In the genomic region with DNA sequence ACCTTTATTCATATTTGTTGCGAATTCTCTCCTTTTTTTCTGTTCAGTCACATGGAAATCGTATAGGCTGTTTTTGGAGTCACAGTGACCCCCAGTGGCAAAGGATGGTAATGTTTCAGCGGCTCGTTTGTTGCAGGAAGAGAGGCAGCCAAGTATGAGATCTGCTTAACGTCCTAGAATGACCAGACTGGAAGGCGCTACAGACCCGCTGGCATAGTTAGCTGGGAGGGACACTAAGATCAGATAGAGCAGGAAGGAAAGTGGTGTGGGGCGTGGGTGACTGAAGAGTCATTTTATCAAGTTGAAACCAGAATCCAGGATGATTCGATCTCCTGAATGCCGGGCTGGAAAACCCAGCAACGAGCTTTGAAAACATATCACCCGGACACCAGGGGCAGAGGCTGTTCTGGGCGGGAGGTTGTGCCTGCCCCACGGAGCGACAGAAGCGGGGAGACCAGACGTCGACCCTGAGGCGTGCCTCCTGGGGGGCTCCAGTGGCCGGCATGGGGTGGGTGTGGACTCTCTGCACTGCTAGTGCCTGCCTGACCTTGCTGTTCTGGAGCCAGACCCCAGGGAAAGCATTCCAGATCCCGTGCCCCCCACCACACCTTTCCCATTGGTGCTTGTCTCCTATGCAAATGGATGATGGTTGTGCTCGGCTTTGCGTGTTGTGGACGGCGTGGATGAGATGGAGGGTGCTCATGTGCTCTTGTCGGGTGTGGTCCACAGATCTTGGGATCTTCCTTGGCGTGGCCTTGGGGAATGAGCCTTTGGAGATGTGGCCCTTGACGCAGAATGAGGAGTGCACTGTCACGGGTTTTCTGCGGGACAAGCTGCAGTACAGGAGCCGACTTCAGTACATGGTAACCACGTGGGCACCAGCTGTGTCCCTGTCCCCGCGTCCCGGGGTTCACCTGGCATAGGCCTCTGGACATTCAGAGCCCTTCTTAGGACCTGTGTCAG, we compare ENCODE assay signal across 1 cellular context.
TF ChIP-seq lines count a peak whose summit lies in the region.

No MANE protein-coding gene starts in this region.

TF ChIP-seq in K562, 482 proteins besides CTCF, POLR2A, EP300 and RAD21 (continued from another document and continues in another):
- TF ChIP-seq, protein P1, sequence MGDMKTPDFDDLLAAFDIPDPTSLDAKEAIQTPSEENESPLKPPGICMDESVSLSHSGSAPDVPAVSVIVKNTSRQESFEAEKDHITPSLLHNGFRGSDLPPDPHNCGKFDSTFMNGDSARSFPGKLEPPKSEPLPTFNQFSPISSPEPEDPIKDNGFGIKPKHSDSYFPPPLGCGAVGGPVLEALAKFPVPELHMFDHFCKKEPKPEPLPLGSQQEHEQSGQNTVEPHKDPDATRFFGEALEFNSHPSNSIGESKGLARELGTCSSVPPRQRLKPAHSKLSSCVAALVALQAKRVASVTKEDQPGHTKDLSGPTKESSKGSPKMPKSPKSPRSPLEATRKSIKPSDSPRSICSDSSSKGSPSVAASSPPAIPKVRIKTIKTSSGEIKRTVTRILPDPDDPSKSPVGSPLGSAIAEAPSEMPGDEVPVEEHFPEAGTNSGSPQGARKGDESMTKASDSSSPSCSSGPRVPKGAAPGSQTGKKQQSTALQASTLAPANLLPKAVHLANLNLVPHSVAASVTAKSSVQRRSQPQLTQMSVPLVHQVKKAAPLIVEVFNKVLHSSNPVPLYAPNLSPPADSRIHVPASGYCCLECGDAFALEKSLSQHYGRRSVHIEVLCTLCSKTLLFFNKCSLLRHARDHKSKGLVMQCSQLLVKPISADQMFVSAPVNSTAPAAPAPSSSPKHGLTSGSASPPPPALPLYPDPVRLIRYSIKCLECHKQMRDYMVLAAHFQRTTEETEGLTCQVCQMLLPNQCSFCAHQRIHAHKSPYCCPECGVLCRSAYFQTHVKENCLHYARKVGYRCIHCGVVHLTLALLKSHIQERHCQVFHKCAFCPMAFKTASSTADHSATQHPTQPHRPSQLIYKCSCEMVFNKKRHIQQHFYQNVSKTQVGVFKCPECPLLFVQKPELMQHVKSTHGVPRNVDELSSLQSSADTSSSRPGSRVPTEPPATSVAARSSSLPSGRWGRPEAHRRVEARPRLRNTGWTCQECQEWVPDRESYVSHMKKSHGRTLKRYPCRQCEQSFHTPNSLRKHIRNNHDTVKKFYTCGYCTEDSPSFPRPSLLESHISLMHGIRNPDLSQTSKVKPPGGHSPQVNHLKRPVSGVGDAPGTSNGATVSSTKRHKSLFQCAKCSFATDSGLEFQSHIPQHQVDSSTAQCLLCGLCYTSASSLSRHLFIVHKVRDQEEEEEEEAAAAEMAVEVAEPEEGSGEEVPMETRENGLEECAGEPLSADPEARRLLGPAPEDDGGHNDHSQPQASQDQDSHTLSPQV (IDR thresholded peaks at IDR 0.05) = 0 out of 2 replicates have a peak, but pooled peaks have one; percentile 10
- TF ChIP-seq, protein P2, sequence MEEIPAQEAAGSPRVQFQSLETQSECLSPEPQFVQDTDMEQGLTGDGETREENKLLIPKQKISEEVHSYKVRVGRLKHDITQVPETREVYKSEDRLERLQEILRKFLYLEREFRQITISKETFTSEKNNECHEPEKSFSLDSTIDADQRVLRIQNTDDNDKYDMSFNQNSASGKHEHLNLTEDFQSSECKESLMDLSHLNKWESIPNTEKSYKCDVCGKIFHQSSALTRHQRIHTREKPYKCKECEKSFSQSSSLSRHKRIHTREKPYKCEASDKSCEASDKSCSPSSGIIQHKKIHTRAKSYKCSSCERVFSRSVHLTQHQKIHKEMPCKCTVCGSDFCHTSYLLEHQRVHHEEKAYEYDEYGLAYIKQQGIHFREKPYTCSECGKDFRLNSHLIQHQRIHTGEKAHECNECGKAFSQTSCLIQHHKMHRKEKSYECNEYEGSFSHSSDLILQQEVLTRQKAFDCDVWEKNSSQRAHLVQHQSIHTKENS (CRISPR knock-in tag; IDR thresholded peaks at IDR 0.05) = no peak
- peak; percentile 92 for TF ChIP-seq STAG1 (CRISPR knock-in tag; IDR thresholded peaks at IDR 0.05; ENCODE audit: borderline replicate concordance)
- peak; percentile 52; the same call in 1 of the 2 replicates for TF ChIP-seq KLF16 (IDR thresholded peaks at IDR 0.05)
- 0 out of 4 replicates have a peak, but pooled peaks of 1 of the 2 experiments have one; percentile 6 for TF ChIP-seq SRF (CRISPR knock-in tag; IDR thresholded peaks at IDR 0.05)
- TF ChIP-seq ELF2 (CRISPR knock-in tag; IDR thresholded peaks at IDR 0.05) = no peak
- no peak for TF ChIP-seq KAT2B (IDR thresholded peaks at IDR 0.05; ENCODE audit: low read depth, low read length)
- no peak for TF ChIP-seq TRIM28 (IDR thresholded peaks at IDR 0.05)
- no peak for TF ChIP-seq ZKSCAN1 (IDR thresholded peaks at IDR 0.05; ENCODE audit: low read depth, low read length)
- TF ChIP-seq ZNF41 (CRISPR knock-in tag; conservative IDR thresholded peaks at IDR 0.05) = no peak
- TF ChIP-seq ZKSCAN8 (CRISPR knock-in tag; IDR thresholded peaks at IDR 0.05) = no peak
- TF ChIP-seq ATF3 (IDR thresholded peaks at IDR 0.05) = no peak; the same call in 1 of the 2 replicates
- no peak for TF ChIP-seq ATF3 (CRISPR knock-in tag; conservative IDR thresholded peaks at IDR 0.05)
- TF ChIP-seq ZFP36 (IDR thresholded peaks at IDR 0.05; ENCODE audit: low read depth, low read length, partially characterized antibody) = no peak
- no peak for TF ChIP-seq SMARCA5 (IDR thresholded peaks at IDR 0.05)
- no peak for TF ChIP-seq ZNF57 (CRISPR knock-in tag; IDR thresholded peaks at IDR 0.05)
- TF ChIP-seq SIRT6 (IDR thresholded peaks at IDR 0.05; ENCODE audit: low read depth, low read length) = no peak
- TF ChIP-seq, protein P3, sequence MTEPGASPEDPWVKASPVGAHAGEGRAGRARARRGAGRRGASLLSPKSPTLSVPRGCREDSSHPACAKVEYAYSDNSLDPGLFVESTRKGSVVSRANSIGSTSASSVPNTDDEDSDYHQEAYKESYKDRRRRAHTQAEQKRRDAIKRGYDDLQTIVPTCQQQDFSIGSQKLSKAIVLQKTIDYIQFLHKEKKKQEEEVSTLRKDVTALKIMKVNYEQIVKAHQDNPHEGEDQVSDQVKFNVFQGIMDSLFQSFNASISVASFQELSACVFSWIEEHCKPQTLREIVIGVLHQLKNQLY (CRISPR knock-in tag; conservative IDR thresholded peaks at IDR 0.05) = no peak
- TF ChIP-seq, protein P4, sequence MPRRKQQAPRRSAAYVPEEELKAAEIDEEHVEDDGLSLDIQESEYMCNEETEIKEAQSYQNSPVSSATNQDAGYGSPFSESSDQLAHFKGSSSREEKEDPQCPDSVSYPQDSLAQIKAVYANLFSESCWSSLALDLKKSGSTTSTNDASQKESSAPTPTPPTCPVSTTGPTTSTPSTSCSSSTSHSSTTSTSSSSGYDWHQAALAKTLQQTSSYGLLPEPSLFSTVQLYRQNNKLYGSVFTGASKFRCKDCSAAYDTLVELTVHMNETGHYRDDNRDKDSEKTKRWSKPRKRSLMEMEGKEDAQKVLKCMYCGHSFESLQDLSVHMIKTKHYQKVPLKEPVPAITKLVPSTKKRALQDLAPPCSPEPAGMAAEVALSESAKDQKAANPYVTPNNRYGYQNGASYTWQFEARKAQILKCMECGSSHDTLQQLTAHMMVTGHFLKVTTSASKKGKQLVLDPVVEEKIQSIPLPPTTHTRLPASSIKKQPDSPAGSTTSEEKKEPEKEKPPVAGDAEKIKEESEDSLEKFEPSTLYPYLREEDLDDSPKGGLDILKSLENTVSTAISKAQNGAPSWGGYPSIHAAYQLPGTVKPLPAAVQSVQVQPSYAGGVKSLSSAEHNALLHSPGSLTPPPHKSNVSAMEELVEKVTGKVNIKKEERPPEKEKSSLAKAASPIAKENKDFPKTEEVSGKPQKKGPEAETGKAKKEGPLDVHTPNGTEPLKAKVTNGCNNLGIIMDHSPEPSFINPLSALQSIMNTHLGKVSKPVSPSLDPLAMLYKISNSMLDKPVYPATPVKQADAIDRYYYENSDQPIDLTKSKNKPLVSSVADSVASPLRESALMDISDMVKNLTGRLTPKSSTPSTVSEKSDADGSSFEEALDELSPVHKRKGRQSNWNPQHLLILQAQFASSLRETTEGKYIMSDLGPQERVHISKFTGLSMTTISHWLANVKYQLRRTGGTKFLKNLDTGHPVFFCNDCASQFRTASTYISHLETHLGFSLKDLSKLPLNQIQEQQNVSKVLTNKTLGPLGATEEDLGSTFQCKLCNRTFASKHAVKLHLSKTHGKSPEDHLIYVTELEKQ (CRISPR knock-in tag; IDR thresholded peaks at IDR 0.05) = no peak
- TF ChIP-seq FUS (optimal IDR thresholded peaks at IDR 0.05; ENCODE audit: low read depth, low read length) = no peak
- no peak for TF ChIP-seq XRCC4 (IDR thresholded peaks at IDR 0.05; ENCODE audit: extremely low read depth, insufficient read depth, insufficient read length)
- TF ChIP-seq NUFIP1 (IDR thresholded peaks at IDR 0.05; ENCODE audit: partially characterized antibody) = no peak
- TF ChIP-seq ZNF778 (CRISPR knock-in tag; IDR thresholded peaks at IDR 0.05) = no peak
- TF ChIP-seq MBD2 (IDR thresholded peaks at IDR 0.05; ENCODE audit: borderline replicate concordance, low read depth) = no peak
- TF ChIP-seq, protein P5, sequence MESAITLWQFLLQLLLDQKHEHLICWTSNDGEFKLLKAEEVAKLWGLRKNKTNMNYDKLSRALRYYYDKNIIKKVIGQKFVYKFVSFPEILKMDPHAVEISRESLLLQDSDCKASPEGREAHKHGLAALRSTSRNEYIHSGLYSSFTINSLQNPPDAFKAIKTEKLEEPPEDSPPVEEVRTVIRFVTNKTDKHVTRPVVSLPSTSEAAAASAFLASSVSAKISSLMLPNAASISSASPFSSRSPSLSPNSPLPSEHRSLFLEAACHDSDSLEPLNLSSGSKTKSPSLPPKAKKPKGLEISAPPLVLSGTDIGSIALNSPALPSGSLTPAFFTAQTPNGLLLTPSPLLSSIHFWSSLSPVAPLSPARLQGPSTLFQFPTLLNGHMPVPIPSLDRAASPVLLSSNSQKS (CRISPR knock-in tag; IDR thresholded peaks at IDR 0.05) = no peak
- TF ChIP-seq, protein P6, sequence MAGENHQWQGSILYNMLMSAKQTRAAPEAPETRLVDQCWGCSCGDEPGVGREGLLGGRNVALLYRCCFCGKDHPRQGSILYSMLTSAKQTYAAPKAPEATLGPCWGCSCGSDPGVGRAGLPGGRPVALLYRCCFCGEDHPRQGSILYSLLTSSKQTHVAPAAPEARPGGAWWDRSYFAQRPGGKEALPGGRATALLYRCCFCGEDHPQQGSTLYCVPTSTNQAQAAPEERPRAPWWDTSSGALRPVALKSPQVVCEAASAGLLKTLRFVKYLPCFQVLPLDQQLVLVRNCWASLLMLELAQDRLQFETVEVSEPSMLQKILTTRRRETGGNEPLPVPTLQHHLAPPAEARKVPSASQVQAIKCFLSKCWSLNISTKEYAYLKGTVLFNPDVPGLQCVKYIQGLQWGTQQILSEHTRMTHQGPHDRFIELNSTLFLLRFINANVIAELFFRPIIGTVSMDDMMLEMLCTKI (IDR thresholded peaks at IDR 0.05; ENCODE audit: partially characterized antibody) = no peak
- peak; percentile 69; the same call in 1 of the 2 replicates for TF ChIP-seq ATF7 (IDR thresholded peaks at IDR 0.05)
- TF ChIP-seq ZNF644 (tag; IDR thresholded peaks at IDR 0.05; ENCODE audit: low read depth) = no peak
- no peak for TF ChIP-seq ZNF586 (CRISPR knock-in tag; conservative IDR thresholded peaks at IDR 0.05)
- no peak for TF ChIP-seq ZNF398 (CRISPR knock-in tag; IDR thresholded peaks at IDR 0.05)
- no peak for TF ChIP-seq NR2C2 (CRISPR knock-in tag; IDR thresholded peaks at IDR 0.05)
- TF ChIP-seq NR2C2 (tag; IDR thresholded peaks at IDR 0.05) = no peak
- no peak for TF ChIP-seq TSC22D4 (tag; IDR thresholded peaks at IDR 0.05)
- TF ChIP-seq NCOR1 (IDR thresholded peaks at IDR 0.05) = no peak
- no peak for TF ChIP-seq ZNF512 (tag; IDR thresholded peaks at IDR 0.05)
- no peak for TF ChIP-seq NR2C1 (IDR thresholded peaks at IDR 0.05)
- TF ChIP-seq NR2C1 (tag; IDR thresholded peaks at IDR 0.05) = no peak
- TF ChIP-seq, protein P7, sequence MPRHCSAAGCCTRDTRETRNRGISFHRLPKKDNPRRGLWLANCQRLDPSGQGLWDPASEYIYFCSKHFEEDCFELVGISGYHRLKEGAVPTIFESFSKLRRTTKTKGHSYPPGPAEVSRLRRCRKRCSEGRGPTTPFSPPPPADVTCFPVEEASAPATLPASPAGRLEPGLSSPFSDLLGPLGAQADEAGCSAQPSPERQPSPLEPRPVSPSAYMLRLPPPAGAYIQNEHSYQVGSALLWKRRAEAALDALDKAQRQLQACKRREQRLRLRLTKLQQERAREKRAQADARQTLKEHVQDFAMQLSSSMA (CRISPR knock-in tag; IDR thresholded peaks at IDR 0.05) = no peak
- TF ChIP-seq LCOR (CRISPR knock-in tag; IDR thresholded peaks at IDR 0.05) = no peak
- peak; percentile 47; the same call in 1 of the 2 replicates for TF ChIP-seq ZBTB7A (IDR thresholded peaks at IDR 0.05; ENCODE audit: borderline replicate concordance, control insufficient read depth, low read depth, low read length)
- no peak for TF ChIP-seq HNRNPL (IDR thresholded peaks at IDR 0.05; ENCODE audit: low read depth, low read length)
